Comparison of ENCODE assay signal across 32 cellular contexts in the genomic region with DNA sequence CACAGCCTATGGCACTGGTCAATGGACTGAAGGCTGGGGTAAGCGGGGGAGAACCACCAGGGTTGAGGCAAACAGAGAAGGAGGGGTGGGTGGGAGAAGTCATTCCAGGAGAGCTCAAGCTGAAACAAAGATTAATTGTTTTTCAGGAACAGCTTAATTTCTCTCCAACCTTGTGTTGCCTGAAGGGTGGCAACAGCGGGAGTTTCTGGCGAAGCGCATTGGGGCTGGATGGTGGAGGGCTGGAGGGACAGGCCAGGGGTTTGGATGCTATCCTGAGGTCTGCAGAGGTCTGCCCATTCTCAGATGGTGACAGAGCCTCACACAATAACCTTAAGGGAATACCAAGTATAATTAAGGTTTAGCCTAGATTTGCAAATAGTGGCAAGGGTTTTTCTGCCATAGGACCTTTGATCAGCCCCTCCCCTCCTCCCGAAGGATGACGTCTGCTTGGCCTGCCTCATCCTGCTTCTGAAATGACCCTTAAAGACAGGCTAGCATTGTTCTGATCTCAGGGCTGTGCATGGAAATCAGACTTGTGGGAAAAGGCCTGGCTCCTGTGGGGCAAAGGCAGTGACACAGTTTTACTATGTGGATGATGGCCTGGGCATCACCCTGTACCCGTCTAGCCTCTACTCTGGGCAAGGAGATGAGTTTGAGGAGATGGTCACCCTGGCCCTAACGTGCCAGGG. TPM values are rescaled to one million over a fixed set of nuclear protein-coding genes. Genes with fewer than 3 reads are reported as not detected.
DNase-seq lines count a peak whose midpoint lies in the region; ATAC-seq and TF ChIP-seq lines count a peak whose summit lies in the region.
"Had no signal": no experiment of that assay in that cellular context is flagged by ENCODE, and none has a peak within 500 bp of the region (broad histone marks: within the 10 kb centered on the region; RNA-seq: fewer than 3 reads in every experiment).

No MANE protein-coding gene starts in this region.

- peak; percentile 9 for DNase-seq in activated naive CD8-positive, alpha-beta T cell treated with anti-CD3 and anti-CD28 coated beads, Interleukin-2, amount 10 ng/mL, durations not matched to agents 7 days and 5 days
- no peak for DNase-seq in activated naive CD8-positive, alpha-beta T cell treated with anti-CD3 and anti-CD28 coated beads, Interleukin-2, amount 50 U/mL, for 24 hours
- DNase-seq in epidermal melanocyte (ENCODE audit: insufficient read length, low spot score), result peak; percentile 64
- peak; percentile 85 for DNase-seq in midbrain (lab: John Stamatoyannopoulos, UW)
- DNase-seq in superior temporal gyrus (ENCODE audit: extremely low spot score), result peak; percentile 82
- no peak for DNase-seq in A172 (ENCODE audit: low spot score)
- no peak for DNase-seq in foreskin fibroblast
- no peak for DNase-seq in hepatocyte (ENCODE audit: low spot score)
- DNase-seq: activated CD4-positive, alpha-beta T cell treated with anti-CD3 and anti-CD28 coated beads for 4 hours; activated CD8-positive, alpha-beta memory T cell treated with anti-CD3 and anti-CD28 coated beads for 24 hours; activated gamma-delta T cell; CD4-positive, alpha-beta memory T cell; effector CD4-positive, alpha-beta T cell; EL; GM23248; Karpas-422; NCI-H1436; NCI-H2081 treated with DMSO at 0.1 percent for 48 hours; stimulated activated CD4-positive, alpha-beta T cell treated with anti-CD3 and anti-CD28 coated beads, Interleukin-4, amount 100 ng/mL, for 4 hours; stimulated activated naive B cell treated with anti-CD40 and anti-IgM and Interleukin-4, amounts not matched to agents 10 μg/mL and 1 μg/mL and 100 μg/mL, for 72 hours had no signal

- no peak overlapping the region for H3K27ac Mint-ChIP-seq in activated naive CD8-positive, alpha-beta T cell treated with anti-CD3 and anti-CD28 coated beads, Interleukin-2, amount 10 ng/mL, durations not matched to agents 7 days and 5 days
- H3K27ac Mint-ChIP-seq in activated naive CD8-positive, alpha-beta T cell treated with anti-CD3 and anti-CD28 coated beads, Interleukin-2, amount 50 U/mL, for 24 hours, result no peak overlapping the region
- H3K27ac Mint-ChIP-seq: CD4-positive, alpha-beta memory T cell; nephron; stimulated activated naive B cell treated with anti-CD40 and anti-IgM and Interleukin-4, amounts not matched to agents 10 μg/mL and 1 μg/mL and 100 μg/mL, for 72 hours; T-helper 2 cell treated with Interferon-gamma antibody and Interleukin-4, amounts not matched to agents 5 μg/mL and 100 μg/mL, for 36 hours had no signal

- peaks cover 30% of the 10 kb centered on the region for H3K27me3 ChIP-seq in hepatocyte
- H3K27me3 ChIP-seq: vagina had no signal

- no peak for ATAC-seq in activated naive CD8-positive, alpha-beta T cell treated with anti-CD3 and anti-CD28 coated beads, Interleukin-2, amount 10 ng/mL, durations not matched to agents 7 days and 5 days (ENCODE audit: low read depth)
- ATAC-seq in activated naive CD8-positive, alpha-beta T cell treated with anti-CD3 and anti-CD28 coated beads, Interleukin-2, amount 50 U/mL, for 24 hours, result no peak
- ATAC-seq: GM12878; sciatic nerve; stimulated activated naive B cell treated with anti-CD40 and anti-IgM and Interleukin-4, amounts not matched to agents 10 μg/mL and 1 μg/mL and 100 μg/mL, for 72 hours had no signal

- H3K4me1 Mint-ChIP-seq in activated naive CD8-positive, alpha-beta T cell treated with anti-CD3 and anti-CD28 coated beads, Interleukin-2, amount 10 ng/mL, durations not matched to agents 7 days and 5 days, result no peaks in the 10 kb centered on the region
- no peaks in the 10 kb centered on the region for H3K4me1 Mint-ChIP-seq in activated naive CD8-positive, alpha-beta T cell treated with anti-CD3 and anti-CD28 coated beads, Interleukin-2, amount 50 U/mL, for 24 hours
- H3K4me1 Mint-ChIP-seq: brain; CD4-positive, alpha-beta memory T cell; nephron; stimulated activated naive B cell treated with anti-CD40 and anti-IgM and Interleukin-4, amounts not matched to agents 10 μg/mL and 1 μg/mL and 100 μg/mL, for 72 hours had no signal

- no peaks in the 10 kb centered on the region for H3K9me3 Mint-ChIP-seq in activated naive CD8-positive, alpha-beta T cell treated with anti-CD3 and anti-CD28 coated beads, Interleukin-2, amount 10 ng/mL, durations not matched to agents 7 days and 5 days
- H3K9me3 Mint-ChIP-seq in activated naive CD8-positive, alpha-beta T cell treated with anti-CD3 and anti-CD28 coated beads, Interleukin-2, amount 50 U/mL, for 24 hours, result no peaks in the 10 kb centered on the region
- H3K9me3 Mint-ChIP-seq: T-helper 2 cell treated with Interferon-gamma antibody and Interleukin-4, amounts not matched to agents 5 μg/mL and 100 μg/mL, for 36 hours had no signal

- no peak overlapping the region for H3K4me3 ChIP-seq in foreskin fibroblast (ENCODE audit: low read depth in 1 of 2, low read length in 2 of 2)
- no peak overlapping the region for H3K4me3 ChIP-seq in hepatocyte
- H3K4me3 ChIP-seq: GM12878, GM23248, vagina had no signal

- no peaks in the 10 kb centered on the region for H3K9me2 ChIP-seq in hepatocyte (replicated peaks; ENCODE audit: insufficient read depth)

- WGBS in hepatocyte (ENCODE audit: low lambda C conversion rate, missing lambda C conversion rate), result 79% methylated on average over 8 of the region's 8 CpGs

- no peaks in the 10 kb centered on the region for H3K9me3 ChIP-seq in hepatocyte (ENCODE audit: low read depth)
- H3K9me3 ChIP-seq: vagina had no signal

- H3K4me2 ChIP-seq in hepatocyte, result no peak overlapping the region

- H3K36me3 ChIP-seq in hepatocyte (replicated peaks; ENCODE audit: insufficient read depth, low read depth), result no peaks in the 10 kb centered on the region
- H3K36me3 ChIP-seq: vagina had no signal

- no peak overlapping the region for H3K4me3 Mint-ChIP-seq in activated naive CD8-positive, alpha-beta T cell treated with anti-CD3 and anti-CD28 coated beads, Interleukin-2, amount 10 ng/mL, durations not matched to agents 7 days and 5 days
- H3K4me3 Mint-ChIP-seq in activated naive CD8-positive, alpha-beta T cell treated with anti-CD3 and anti-CD28 coated beads, Interleukin-2, amount 50 U/mL, for 24 hours, result no peak overlapping the region
- H3K4me3 Mint-ChIP-seq: brain; nephron; stimulated activated naive B cell treated with anti-CD40 and anti-IgM and Interleukin-4, amounts not matched to agents 10 μg/mL and 1 μg/mL and 100 μg/mL, for 72 hours; T-helper 2 cell treated with Interferon-gamma antibody and Interleukin-4, amounts not matched to agents 5 μg/mL and 100 μg/mL, for 36 hours had no signal

- no peaks in the 10 kb centered on the region for H3K36me3 Mint-ChIP-seq in activated naive CD8-positive, alpha-beta T cell treated with anti-CD3 and anti-CD28 coated beads, Interleukin-2, amount 10 ng/mL, durations not matched to agents 7 days and 5 days
- no peaks in the 10 kb centered on the region for H3K36me3 Mint-ChIP-seq in activated naive CD8-positive, alpha-beta T cell treated with anti-CD3 and anti-CD28 coated beads, Interleukin-2, amount 50 U/mL, for 24 hours (ENCODE audit: low read depth)
- H3K36me3 Mint-ChIP-seq: CD4-positive, alpha-beta memory T cell; stimulated activated naive B cell treated with anti-CD40 and anti-IgM and Interleukin-4, amounts not matched to agents 10 μg/mL and 1 μg/mL and 100 μg/mL, for 72 hours had no signal

- H4K20me1 ChIP-seq in hepatocyte (ENCODE audit: insufficient read depth, poor library complexity, severe bottlenecking), result no peaks in the 10 kb centered on the region

- H3K79me2 ChIP-seq in hepatocyte, result no peaks in the 10 kb centered on the region
- H3K79me2 ChIP-seq: parathyroid adenoma had no signal

- no peak for TF ChIP-seq CTCF in foreskin fibroblast (IDR thresholded peaks at IDR 0.05; ENCODE audit: low read depth, low read length)
- TF ChIP-seq CTCF in hepatocyte (IDR thresholded peaks at IDR 0.05; ENCODE audit: poor library complexity), result no peak

- H3K4me1 ChIP-seq in hepatocyte (ENCODE audit: insufficient read depth), result no peaks in the 10 kb centered on the region
- H3K4me1 ChIP-seq: parathyroid adenoma, vagina had no signal

- no peak overlapping the region for H3K27ac ChIP-seq in hepatocyte
- H3K27ac ChIP-seq: 22Rv1, GM23248, parathyroid adenoma, vagina, VCaP had no signal

- H2AFZ ChIP-seq in hepatocyte, result no peak overlapping the region
- H2AFZ ChIP-seq: GM23248, parathyroid adenoma had no signal

- POLR2A ChIA-PET in activated naive CD8-positive, alpha-beta T cell treated with anti-CD3 and anti-CD28 coated beads, Interleukin-2, amount 10 ng/mL, durations not matched to agents 7 days and 5 days (lab: Charles Lee), result no interaction called here

- peaks cover 11% of the 10 kb centered on the region for H3K27me3 Mint-ChIP-seq in activated naive CD8-positive, alpha-beta T cell treated with anti-CD3 and anti-CD28 coated beads, Interleukin-2, amount 10 ng/mL, durations not matched to agents 7 days and 5 days
- H3K27me3 Mint-ChIP-seq in activated naive CD8-positive, alpha-beta T cell treated with anti-CD3 and anti-CD28 coated beads, Interleukin-2, amount 50 U/mL, for 24 hours, result peaks cover 4% of the 10 kb centered on the region
- H3K27me3 Mint-ChIP-seq: brain had no signal

RNA-seq across cellular contexts. Expression of a gene that starts 32.7 kb away (rescaled TPM):
- under 1 TPM; 0.08 to 0.09 TPM for total RNA-seq in activated naive CD8-positive, alpha-beta T cell treated with anti-CD3 and anti-CD28 coated beads, Interleukin-2, amount 10 ng/mL, durations not matched to agents 7 days and 5 days
- total RNA-seq in A172 (2014; rRNA removed; shearing (Covaris generic)), result 0.03 and 0.05 TPM in 2 replicates
- total RNA-seq in hepatocyte, result not detected in 2 replicates
- 0.54 TPM in 1 of 2 replicates, not detected in the other for polyA plus RNA-seq in hepatocyte
- total RNA-seq: CD4-positive, alpha-beta memory T cell; epithelial cell of proximal tubule; fibroblast of villous mesenchyme; GM12878 had no signal
- polyA plus RNA-seq: CD4-positive, alpha-beta memory T cell; GM23248; liver had no signal

Comparison
In these comparisons a context has a peak if more than half of its experiments do, and no peak if none do; other contexts are left out.
1. DNase-seq: peak in activated naive CD8-positive, alpha-beta T cell treated with anti-CD3 and anti-CD28 coated beads, Interleukin-2, amount 10 ng/mL, durations not matched to agents 7 days and 5 days (single experiment), epidermal melanocyte (single experiment), midbrain (single experiment) and superior temporal gyrus (single experiment); none in activated naive CD8-positive, alpha-beta T cell treated with anti-CD3 and anti-CD28 coated beads, Interleukin-2, amount 50 U/mL, for 24 hours (single experiment), A172 (single experiment), foreskin fibroblast (0 of 2) and hepatocyte (single experiment).